28 cellular contexts compared by ENCODE assay signal in the genomic region with DNA sequence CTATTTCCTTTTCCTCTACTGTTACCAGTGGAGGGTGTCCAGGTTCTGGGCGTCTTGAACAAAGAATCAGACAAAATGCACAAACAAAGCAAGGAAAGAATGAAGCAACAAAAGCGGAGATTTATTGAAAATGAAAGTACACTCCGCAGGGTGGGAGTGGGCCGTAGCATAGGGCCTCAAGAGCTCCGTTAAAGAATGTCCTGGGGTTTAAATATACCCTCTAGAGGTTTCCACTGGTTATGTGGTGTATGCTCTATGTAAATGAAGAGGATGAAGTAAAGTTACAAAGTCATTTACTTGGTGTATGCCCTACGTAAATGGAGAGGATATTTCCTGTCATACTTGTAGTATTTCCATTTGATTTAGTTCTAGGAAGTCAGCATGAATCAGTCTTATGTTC.
"Had no signal": no experiment of that assay in that cellular context is flagged by ENCODE, and none has a peak within 500 bp of the region (broad histone marks: within the 10 kb centered on the region; RNA-seq: fewer than 3 reads in every experiment).

No MANE protein-coding gene starts in this region.

- H2AFZ ChIP-seq: neural progenitor cell, parathyroid adenoma had no signal

- H3K79me2 ChIP-seq: parathyroid adenoma had no signal

- DNase-seq: natural killer cell; occipital lobe; ovary; posterior cingulate gyrus; psoas muscle; right cardiac atrium; spleen; stimulated activated CD4-positive, alpha-beta T cell treated with anti-CD3 and anti-CD28 coated beads, Interleukin-12 subunit alpha, Interleukin-12 subunit beta, amount 100 ng/mL, for 4 hours; stimulated activated CD4-positive, alpha-beta T cell treated with anti-CD3 and anti-CD28 coated beads, Interleukin-1b, Interleukin-23, amount 100 ng/mL, for 48 hours; stimulated activated CD4-positive, alpha-beta T cell treated with anti-CD3 and anti-CD28 coated beads, Interleukin-4, amount 100 ng/mL, for 1 hour; stimulated activated CD4-positive, alpha-beta T cell treated with anti-CD3 and anti-CD28 coated beads, Interleukin-4, amount 100 ng/mL, for 4 hours; stimulated activated CD8-positive, alpha-beta memory T cell treated with anti-CD3 and anti-CD28 coated beads, Interleukin-4, amount 100 ng/mL, for 48 hours; stimulated activated naive CD4-positive, alpha-beta T cell; stimulated activated naive CD8-positive, alpha-beta T cell treated with anti-CD3 and anti-CD28 coated beads, Interleukin-15, amount 100 ng/mL, for 72 hours; stimulated activated naive CD8-positive, alpha-beta T cell treated with anti-CD3 and anti-CD28 coated beads, Interleukin-15, Interleukin-2, amounts not matched to agents 100 U/mL and 50 U/mL, for 24 hours; substantia nigra; testis; tibial artery; transverse colon; upper lobe of right lung; uterus had no signal

- H3K9me3 ChIP-seq: ovary, psoas muscle, suprapubic skin, testis, tibial artery, transverse colon, upper lobe of right lung, uterus had no signal

- H3K27me3 ChIP-seq: neural progenitor cell, ovary, spleen, suprapubic skin, testis, tibial artery, transverse colon, upper lobe of right lung, uterus had no signal

- H3K4me3 ChIP-seq: neural progenitor cell, ovary, psoas muscle, skin epidermis, smooth muscle cell, spleen, suprapubic skin, testis, tibial artery, transverse colon, upper lobe of right lung, uterus had no signal

- H3K4me2 ChIP-seq: neural progenitor cell, smooth muscle cell had no signal

- H3K9ac ChIP-seq: neural progenitor cell, parathyroid adenoma had no signal

- H3K27ac ChIP-seq: neural progenitor cell, ovary, parathyroid adenoma, psoas muscle, skin epidermis, spleen, suprapubic skin, testis, tibial artery, transverse colon, upper lobe of right lung, uterus had no signal

- H3K4me1 ChIP-seq: neural progenitor cell, parathyroid adenoma, psoas muscle, spleen, suprapubic skin, testis, tibial artery, transverse colon, upper lobe of right lung, uterus had no signal

- ATAC-seq: natural killer cell; psoas muscle; right cardiac atrium; sciatic nerve; stimulated activated memory B cell treated with anti-CD40 and anti-IgM and Interleukin-4, amounts not matched to agents 10 μg/mL and 1 μg/mL and 100 μg/mL, for 72 hours; stimulated activated naive CD8-positive, alpha-beta T cell treated with anti-CD3 and anti-CD28 coated beads, Interleukin-15, amount 100 ng/mL, for 72 hours; stimulated activated naive CD8-positive, alpha-beta T cell treated with anti-CD3 and anti-CD28 coated beads, Interleukin-15, Interleukin-2, amounts not matched to agents 100 U/mL and 50 U/mL, for 24 hours; upper lobe of right lung had no signal

- H3K36me3 ChIP-seq: neural progenitor cell, ovary, spleen, suprapubic skin, tibial artery, transverse colon, upper lobe of right lung, uterus had no signal
